ENCODE assay signal across 8 cellular contexts in the genomic region with DNA sequence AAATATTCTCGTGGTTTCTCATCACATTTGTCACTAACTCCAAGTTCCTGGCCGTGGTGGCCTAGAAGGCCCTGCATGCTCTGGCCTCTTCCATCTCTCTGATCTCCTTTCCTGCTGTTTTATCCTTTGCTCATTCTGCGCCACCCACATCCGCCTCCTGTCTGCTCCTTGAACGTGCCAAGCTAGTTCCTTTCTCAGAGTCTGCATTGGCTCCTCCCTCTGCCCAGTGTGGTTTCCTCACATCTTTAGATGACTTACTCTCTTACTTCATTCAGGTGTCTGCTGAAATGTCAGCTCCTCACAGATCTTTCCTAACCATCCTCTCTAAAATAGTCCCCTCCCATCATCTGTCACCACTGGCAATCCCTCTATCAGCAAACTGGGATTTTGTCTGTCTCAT.
A peak's percentile ranks its signal among the peaks of the same experiment; 100 is the strongest.
DNase-seq lines count a peak whose midpoint lies in the region; ATAC-seq and TF ChIP-seq lines count a peak whose summit lies in the region.

No MANE protein-coding gene starts in this region.

- TF ChIP-seq CTCF in Calu3 (IDR thresholded peaks at IDR 0.05; ENCODE audit: unreplicated experiment) (no peak), nephron progenitor cell (IDR thresholded peaks at IDR 0.05) (no peak)

- H3K4me3 Mint-ChIP-seq in natural killer cell treated with Interleukin-12 subunit alpha and Interleukin-12 subunit beta and Interleukin-15 and Interleukin-18, amount 100 ng/mL, for 72 hours: peak overlapping the region; percentile 40
- no peak overlapping the region for H3K4me3 Mint-ChIP-seq in Calu3 (ENCODE audit: low read depth, unreplicated experiment)
- no peak overlapping the region for H3K4me3 Mint-ChIP-seq in nephron progenitor cell

- H3K4me1 Mint-ChIP-seq in natural killer cell treated with Interleukin-12 subunit alpha and Interleukin-12 subunit beta and Interleukin-15 and Interleukin-18, amount 100 ng/mL, for 72 hours (ENCODE audit: low read depth in 2 of 2): peaks cover 11 to 18% of the 10 kb centered on the region in 2 donors
- H3K4me1 Mint-ChIP-seq in Calu3 (ENCODE audit: low read depth, unreplicated experiment) (peaks cover 56% of the 10 kb centered on the region), nephron progenitor cell (peaks cover 5% of the 10 kb centered on the region)

- H3K9me3 Mint-ChIP-seq in natural killer cell treated with Interleukin-12 subunit alpha and Interleukin-12 subunit beta and Interleukin-15 and Interleukin-18, amount 100 ng/mL, for 72 hours: no peaks in the 10 kb centered on the region
- H3K9me3 Mint-ChIP-seq in Calu3 (ENCODE audit: low read depth, unreplicated experiment): no peaks in the 10 kb centered on the region
- no peaks in the 10 kb centered on the region for H3K9me3 Mint-ChIP-seq in nephron progenitor cell

- CTCF ChIA-PET in Calu3 (lab: Charles Lee): no interaction called here

- intact Hi-C loops in Calu3 (cut with micrococcal nuclease; ENCODE audit: unreplicated experiment): loop anchor here (5.0 kb wide), 1 partner anchor 245 kb away; no protein-coding TSS in a partner anchor

- peak; percentile 90 for ATAC-seq in GM18868 (IDR thresholded peaks at IDR 0.05; ENCODE audit: unreplicated experiment)
- peak; percentile 90 to 92 for ATAC-seq in natural killer cell treated with Interleukin-12 subunit alpha and Interleukin-12 subunit beta and Interleukin-15 and Interleukin-18, amount 100 ng/mL, for 72 hours

- no peaks in the 10 kb centered on the region for H3K36me3 Mint-ChIP-seq in natural killer cell treated with Interleukin-12 subunit alpha and Interleukin-12 subunit beta and Interleukin-15 and Interleukin-18, amount 100 ng/mL, for 72 hours
- peaks cover 27% of the 10 kb centered on the region for H3K36me3 Mint-ChIP-seq in Calu3 (ENCODE audit: insufficient read depth, unreplicated experiment)
- no peaks in the 10 kb centered on the region for H3K36me3 Mint-ChIP-seq in nephron progenitor cell (ENCODE audit: low read depth)

- H3K27ac Mint-ChIP-seq in natural killer cell treated with Interleukin-12 subunit alpha and Interleukin-12 subunit beta and Interleukin-15 and Interleukin-18, amount 100 ng/mL, for 72 hours: peak overlapping the region; percentile 9 to 12
- H3K27ac Mint-ChIP-seq in Calu3 (ENCODE audit: unreplicated experiment) (no peak overlapping the region), nephron progenitor cell (no peak overlapping the region)

- DNase-seq in NOMO-1 treated with DMSO at 0.1 percent for 48 hours (lab: John Stamatoyannopoulos, UW; ENCODE audit: unreplicated experiment) (peak; percentile 81), Calu3 (no peak), NCI-H146 (lab: John Stamatoyannopoulos, UW) (no peak), nephron progenitor cell (no peak), SW 1271 (lab: John Stamatoyannopoulos, UW) (no peak)
- DNase-seq in activated effector memory CD4-positive, alpha-beta T cell treated with anti-CD3 and anti-CD28 coated beads, Interleukin-2, amount 50 U/mL, for 16 hours: peak; percentile 81
- peak; percentile 64 for DNase-seq in natural killer cell treated with Interleukin-12 subunit alpha and Interleukin-12 subunit beta and Interleukin-15 and Interleukin-18, amount 100 ng/mL, for 72 hours (ENCODE audit: low spot score)

- peaks cover 7 to 12% of the 10 kb centered on the region in 2 donors for H3K27me3 Mint-ChIP-seq in natural killer cell treated with Interleukin-12 subunit alpha and Interleukin-12 subunit beta and Interleukin-15 and Interleukin-18, amount 100 ng/mL, for 72 hours
- H3K27me3 Mint-ChIP-seq in Calu3 (ENCODE audit: unreplicated experiment) (no peaks in the 10 kb centered on the region), nephron progenitor cell (ENCODE audit: low read depth, poor library complexity) (peaks cover 4% of the 10 kb centered on the region)

- no TSS peak for BruUV-seq in Calu3 (replicated peaks; lab: Mats Ljungman, UMichigan)

Comparison
In these comparisons a context has a peak if more than half of its experiments do, and no peak if none do; other contexts are left out.
1. DNase-seq: peak in NOMO-1 treated with DMSO at 0.1 percent for 48 hours (single experiment), activated effector memory CD4-positive, alpha-beta T cell treated with anti-CD3 and anti-CD28 coated beads, Interleukin-2, amount 50 U/mL, for 16 hours (single experiment) and natural killer cell treated with Interleukin-12 subunit alpha and Interleukin-12 subunit beta and Interleukin-15 and Interleukin-18, amount 100 ng/mL, for 72 hours (single experiment); none in Calu3 (single experiment), NCI-H146 (single experiment), nephron progenitor cell (single experiment) and SW 1271 (0 of 2).
2. H3K27ac Mint-ChIP-seq: peak in natural killer cell treated with Interleukin-12 subunit alpha and Interleukin-12 subunit beta and Interleukin-15 and Interleukin-18, amount 100 ng/mL, for 72 hours (2 of 2); none in Calu3 (single experiment) and nephron progenitor cell (single experiment).